8 cellular contexts compared by ENCODE assay signal in genomic region chr2:112048887-112049286, GRCh38. TPM values are rescaled to one million over a fixed set of nuclear protein-coding genes. Genes with fewer than 3 reads are reported as not detected.
DNase-seq lines count a peak whose midpoint lies in the region; ATAC-seq, FAIRE-seq and TF ChIP-seq lines count a peak whose summit lies in the region.

No MANE protein-coding gene starts in this region.

- peak; percentile 37 for DNase-seq in NCI-H1092 treated with DMSO at 0.1 percent for 48 hours (lab: John Stamatoyannopoulos, UW)
- DNase-seq in NCI-H1092 (lab: John Stamatoyannopoulos, UW): no peak
- DNase-seq in HS-5 (ENCODE audit: low read depth): peak; percentile 49
- peak; percentile 64 for DNase-seq in cerebellum (ENCODE audit: low spot score)
- DNase-seq in HepG2 (ENCODE audit: low spot score): peak; percentile 71
- DNase-seq in urothelium cell line (ENCODE audit: low spot score): peak; percentile 57

- no peaks in the 10 kb centered on the region for H3K79me2 ChIP-seq in OCI-LY1 (ENCODE audit: insufficient read depth, low read length)
- H3K79me2 ChIP-seq in HepG2 (ENCODE audit: insufficient read depth, low read length): no peaks in the 10 kb centered on the region

- H3K9me2 ChIP-seq in OCI-LY1 (ENCODE audit: low read depth, low read length): no peaks in the 10 kb centered on the region

- no peak for ATAC-seq in HepG2
- no peak for ATAC-seq in GM21576 (IDR thresholded peaks at IDR 0.05; ENCODE audit: unreplicated experiment)

- H3K4me2 ChIP-seq in OCI-LY1 (ENCODE audit: low read length) (no peak overlapping the region), HepG2 (ENCODE audit: low read depth, low read length) (peak overlapping the region; percentile 82; the same call in 1 of the 2 replicates)

- TF ChIP-seq RAD21 in HepG2 (CRISPR knock-in tag; IDR thresholded peaks at IDR 0.05): no peak

- peak; percentile 68 for TF ChIP-seq CTCF in OCI-LY1 (IDR thresholded peaks at IDR 0.05; ENCODE audit: low read length)
- peak; percentile 70 for TF ChIP-seq CTCF in HepG2 (CRISPR knock-in tag; IDR thresholded peaks at IDR 0.05)

- intact Hi-C loops in HepG2 (cut with micrococcal nuclease; ENCODE audit: unreplicated experiment): loop anchor here (1.0 kb wide), 3 partner anchors 69 to 162 kb away; no protein-coding TSS in a partner anchor

- H3K4me1 ChIP-seq in OCI-LY1 (ENCODE audit: insufficient read depth, low read length, severe bottlenecking) (peaks cover 5% of the 10 kb centered on the region), HepG2 (ENCODE audit: insufficient read depth, low read length) (peaks cover 39% of the 10 kb centered on the region)

- H3K4me3 ChIP-seq in OCI-LY1 (ENCODE audit: low read depth, low read length, poor library complexity, severe bottlenecking) (no peak overlapping the region), HepG2 (replicated peaks in 1 of 3; ENCODE audit: insufficient read depth in 1 of 3, low read depth in 2 of 3, low read length in 3 of 3) (peak overlapping the region in 1 of 3 experiments; percentile 49; a peak in 1 of 6 replicates)

- BruUV-seq in HepG2 (replicated peaks; lab: Mats Ljungman, UMichigan): no TSS peak

- no peak overlapping the region for H3K27ac ChIP-seq in OCI-LY1 (ENCODE audit: low read depth, low read length, poor library complexity, severe bottlenecking)
- no peak overlapping the region for H3K27ac ChIP-seq in HepG2 (ENCODE audit: extremely low read length, insufficient read depth, low read length)

- CTCF ChIA-PET in HepG2 (lab: Yijun Ruan, JAX; ENCODE audit: low intra/inter-chr PET ratio, low total read pairs): interaction anchor here (1.1 to 3.1 kb wide), 4 partner anchors 147 to 165 kb away, joined by 4 to 50 read pairs (median 5); partner anchors contain the start of genes ANAPC1 and MERTK

- H3F3A ChIP-seq in OCI-LY1 (ENCODE audit: insufficient read depth, low read length): no peaks in the 10 kb centered on the region

- 11% methylated on average over 3 of the region's 3 CpGs for WGBS in HepG2 (ENCODE audit: low lambda C conversion rate)

- H4K20me1 ChIP-seq in OCI-LY1 (ENCODE audit: insufficient read depth, low read length) (no peaks in the 10 kb centered on the region), HepG2 (ENCODE audit: insufficient read depth, low read length) (no peaks in the 10 kb centered on the region)

- no peaks in the 10 kb centered on the region; the same call in 1 of the 2 replicates for H3K27me3 ChIP-seq in OCI-LY1 (ENCODE audit: insufficient read depth, low read length)
- H3K27me3 ChIP-seq in HepG2 (ENCODE audit: control insufficient read depth in 1 of 2, insufficient read depth in 2 of 2, low read length in 2 of 2): no peaks in the 10 kb centered on the region; a peak in 1 of 5 replicates

- TF ChIP-seq EP300 in HepG2 (IDR thresholded peaks at IDR 0.05; ENCODE audit: low read depth in 2 of 2, low read length in 2 of 2) (no peak), HepG2 (CRISPR knock-in tag; IDR thresholded peaks at IDR 0.05; ENCODE audit: borderline replicate concordance) (no peak)

- TF ChIP-seq POLR2A in HepG2 (IDR thresholded peaks at IDR 0.05; ENCODE audit: insufficient read depth in 1 of 2, low read depth in 2 of 2, low read length in 2 of 2): no peak

- H2AFZ ChIP-seq in OCI-LY1 (ENCODE audit: low read length) (no peak overlapping the region), HepG2 (ENCODE audit: low read length) (no peak overlapping the region)

- no peak for FAIRE-seq in HepG2 (lab: Jason Lieb, UNC)
- no peak for FAIRE-seq in urothelium cell line (lab: Jason Lieb, UNC)

- in situ Hi-C loops in HepG2 (cut with HindIII; ENCODE audit: extremely low pct_ligation_motif_present, low pct_unique_long_range_greater_than_20kb): no loop called here

- no peak overlapping the region for H3K9ac ChIP-seq in OCI-LY1 (ENCODE audit: low read length)
- no peak overlapping the region for H3K9ac ChIP-seq in HepG2 (ENCODE audit: insufficient read depth, low read depth, low read length)

- no peaks in the 10 kb centered on the region; the same call in 1 of the 2 replicates for H3K36me3 ChIP-seq in OCI-LY1 (ENCODE audit: insufficient read depth, low read length)
- H3K36me3 ChIP-seq in HepG2 (replicated peaks in 1 of 2; ENCODE audit: control insufficient read depth in 1 of 2, insufficient read depth in 2 of 2, low read length in 2 of 2): no peaks in the 10 kb centered on the region

- POLR2A ChIA-PET in HepG2 (lab: Yijun Ruan, JAX): interaction anchor here (1.4 to 2.3 kb wide), 3 partner anchors 62 to 161 kb away, joined by 7 to 11 read pairs (median 7); no protein-coding TSS in a partner anchor

- H3K9me3 ChIP-seq in OCI-LY1 (ENCODE audit: low read length) (no peaks in the 10 kb centered on the region), HepG2 (ENCODE audit: low read length) (peaks cover 19% of the 10 kb centered on the region)

TF ChIP-seq in HepG2, 621 proteins besides CTCF, POLR2A, EP300 and RAD21 (continues in another document):
- no peak for TF ChIP-seq MTA3 (CRISPR knock-in tag; IDR thresholded peaks at IDR 0.05)
- no peak for TF ChIP-seq SALL2 (CRISPR knock-in tag; IDR thresholded peaks at IDR 0.05)
- TF ChIP-seq HCFC1 (IDR thresholded peaks at IDR 0.05; ENCODE audit: low read depth, low read length): no peak
- peak; percentile 45; the same call in 1 of the 2 replicates for TF ChIP-seq TEF (CRISPR knock-in tag; IDR thresholded peaks at IDR 0.05)
- TF ChIP-seq ARID3A (IDR thresholded peaks at IDR 0.05; ENCODE audit: low read depth, low read length): peak; percentile 95
- TF ChIP-seq MIXL1 (CRISPR knock-in tag; IDR thresholded peaks at IDR 0.05): peak; percentile 43; the same call in 1 of the 2 replicates
- TF ChIP-seq ZNF292 (CRISPR knock-in tag; IDR thresholded peaks at IDR 0.05; ENCODE audit: borderline replicate concordance, low read depth): no peak
- no peak for TF ChIP-seq ZNF546 (CRISPR knock-in tag; conservative IDR thresholded peaks at IDR 0.05)
- TF ChIP-seq ZNF547 (CRISPR knock-in tag; IDR thresholded peaks at IDR 0.05): no peak
- TF ChIP-seq ZNF563 (CRISPR knock-in tag; IDR thresholded peaks at IDR 0.05): no peak
- peak; percentile 76 for TF ChIP-seq SMC3 (IDR thresholded peaks at IDR 0.05; ENCODE audit: low read length)
- no peak for TF ChIP-seq YEATS2 (CRISPR knock-in tag; IDR thresholded peaks at IDR 0.05; ENCODE audit: borderline replicate concordance)
- TF ChIP-seq ZGPAT (CRISPR knock-in tag; IDR thresholded peaks at IDR 0.05): 0 out of 2 replicates have a peak, but pooled peaks have one; percentile 4

RNA-seq across cellular contexts. Expression of gene TMEM87B, which starts 6.2 kb away (rescaled TPM):
- total RNA-seq in cerebellum: 11.5 TPM
- 9.9 and 15.1 TPM in 2 replicates for total RNA-seq in HepG2 (2016; rRNA removed; fragmentation: Illumina TruSeq; extraction: Trizol)
- 8.3 and 8.9 TPM in 2 replicates for total RNA-seq in HepG2 (2016; cell fraction: cytosol; rRNA removed; fragmentation: Illumina TruSeq; extraction: Trizol; ENCODE audit: low read depth)
- total RNA-seq in HepG2 (2016; cell fraction: insoluble cytoplasmic fraction; rRNA removed; fragmentation: Illumina TruSeq; extraction: Trizol): 9.2 and 15.1 TPM in 2 replicates
- 6.2 and 6.3 TPM in 2 replicates for total RNA-seq in HepG2 (2016; cell fraction: membrane; rRNA removed; fragmentation: Illumina TruSeq; extraction: Trizol)
- 24.1 and 32.0 TPM in 2 replicates for total RNA-seq in HepG2 (2016; cell fraction: nucleus; rRNA removed; fragmentation: Illumina TruSeq; extraction: Trizol)
- polyA plus RNA-seq in HepG2 (2011; rRNA removed): 13.0 and 16.2 TPM in 2 replicates
- 5.4 and 9.6 TPM in 2 replicates for polyA plus RNA-seq in HepG2 (2011; cell fraction: cytosol; rRNA removed)
- polyA plus RNA-seq in HepG2 (2011; cell fraction: nucleus; rRNA removed): 17.3 TPM in 2 replicates
- polyA plus RNA-seq in HepG2 (2012): 16.5 and 25.6 TPM in 2 replicates
- 0.47 and 0.84 TPM in 2 replicates for polyA plus RNA-seq in HepG2 (2016; cell fraction: cytosol; fragmentation: Illumina TruSeq; extraction: Trizol; ENCODE audit: low read depth)
- polyA plus RNA-seq in HepG2 (2016; cell fraction: insoluble cytoplasmic fraction; fragmentation: Illumina TruSeq; extraction: Trizol; ENCODE audit: low read depth): 7.1 and 8.1 TPM in 2 replicates
- polyA plus RNA-seq in HepG2 (2016; cell fraction: membrane; fragmentation: Illumina TruSeq; extraction: Trizol; ENCODE audit: low read depth): 1.6 and 2.5 TPM in 2 replicates
- 33.9 and 34.2 TPM in 2 replicates for polyA plus RNA-seq in HepG2 (2016; cell fraction: nucleus; fragmentation: Illumina TruSeq; extraction: Trizol; ENCODE audit: insufficient read depth, low read depth)
- 2.3 and 9.3 TPM in 2 replicates for polyA minus RNA-seq in HepG2 (2011; rRNA and poly(A)+ RNA removed; ENCODE audit: low replicate concordance)
- 21.9 and 33.0 TPM in 2 replicates for polyA minus RNA-seq in HepG2 (2011; cell fraction: cytosol; rRNA and poly(A)+ RNA removed)
- polyA minus RNA-seq in HepG2 (2011; cell fraction: nucleus; rRNA and poly(A)+ RNA removed): 24.2 and 24.7 TPM in 2 replicates
